ENCODE assay signal across 8 cellular contexts in the genomic region with DNA sequence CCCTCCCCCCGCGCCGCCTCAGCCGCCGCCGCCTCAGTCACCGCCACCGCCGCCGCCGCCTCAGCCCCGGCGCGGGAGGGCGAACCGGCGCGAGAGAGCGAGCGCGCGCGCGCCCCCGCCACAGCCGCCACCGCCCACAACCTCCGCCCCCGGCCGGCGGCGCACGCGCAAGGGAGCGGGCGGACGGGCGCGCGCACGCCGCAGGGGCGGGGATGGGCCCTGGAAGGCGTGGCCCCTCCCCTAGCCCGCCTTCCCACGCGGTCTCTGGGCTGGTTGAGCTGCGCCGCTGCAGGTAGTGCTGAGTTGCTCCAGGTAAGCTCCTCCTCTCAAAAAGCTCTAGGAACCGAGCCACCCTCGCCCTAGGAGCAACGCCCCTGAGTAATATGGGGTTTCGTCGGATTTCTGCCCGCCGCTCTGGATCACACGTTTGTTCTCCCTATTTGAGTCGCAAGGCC. TPM values are rescaled to one million over a fixed set of nuclear protein-coding genes. Genes with fewer than 3 reads are reported as not detected.
DNase-seq lines count a peak whose midpoint lies in the region; ATAC-seq and TF ChIP-seq lines count a peak whose summit lies in the region.

Gene TMCC1, minus strand, starts transcription at position 96 of the 455 bp plus-strand sequence.

- POLR2A ChIA-PET in GM10248 (lab: Yijun Ruan, JAX), result interaction anchor here (0.5 kb wide), 1 partner anchor 86 kb away, joined by 5 read pairs; no protein-coding TSS in a partner anchor

- H3K27me3 ChIP-seq in cardiac muscle cell (no peaks in the 10 kb centered on the region), parathyroid adenoma (ENCODE audit: control insufficient read depth, insufficient read depth, low read length) (no peaks in the 10 kb centered on the region), tibial artery (no peaks in the 10 kb centered on the region)

- H3K4me1 ChIP-seq in cardiac muscle cell (ENCODE audit: low read depth) (peaks cover 34% of the 10 kb centered on the region), parathyroid adenoma (peaks cover 2% of the 10 kb centered on the region), tibial artery (peaks cover 0 to 46% (median 22%) of the 10 kb centered on the region in 4 donors)

- DNase-seq in GM10248 (ENCODE audit: extremely low spot score) (peak; percentile 96), NCI-H1092 (lab: John Stamatoyannopoulos, UW) (peak; percentile 76), SW 1271 (lab: John Stamatoyannopoulos, UW) (peak; percentile 19 to 78), cardiac muscle cell (ENCODE audit: low read depth in 1 of 2, low spot score in 1 of 2) (peak; percentile 86 to 91), tibial artery (peak; percentile 60 to 88)
- DNase-seq in activated naive CD8-positive, alpha-beta T cell treated with anti-CD3 and anti-CD28 coated beads, Interleukin-2, amount 50 U/mL, for 16 hours (ENCODE audit: low read depth, low spot score), result peak; percentile 70

- intact Hi-C loops in tibial artery (cut with DNase I; ENCODE audit: low total_unique reads), result no loop called here

- peak within 1 kb of the TSS; percentile 92 for H3K4me2 ChIP-seq in parathyroid adenoma (ENCODE audit: low read length)

- H3K4me3 ChIP-seq in cardiac muscle cell (peak within 1 kb of the TSS; percentile 85), parathyroid adenoma (ENCODE audit: low read depth, low read length) (peak within 1 kb of the TSS; percentile 98), tibial artery (peak within 1 kb of the TSS; percentile 62 to 78)

- ATAC-seq in HG02571 (IDR thresholded peaks at IDR 0.05; ENCODE audit: unreplicated experiment), result peak; percentile 86

- H3K79me2 ChIP-seq in parathyroid adenoma, result peaks cover 17% of the 10 kb centered on the region

- peak within 1 kb of the TSS; percentile 99 for H2AFZ ChIP-seq in parathyroid adenoma

- no peak for TF ChIP-seq CTCF in GM10248 (IDR thresholded peaks at IDR 0.05; ENCODE audit: control extremely low read depth, extremely low read depth, low read depth, missing control alignments)
- TF ChIP-seq CTCF in cardiac muscle cell (IDR thresholded peaks at IDR 0.05; ENCODE audit: low read depth, low read length), result no peak
- TF ChIP-seq CTCF in parathyroid adenoma (IDR thresholded peaks at IDR 0.05), result no peak
- TF ChIP-seq CTCF in tibial artery (IDR thresholded peaks at IDR 0.05), result no peak

- H3K27ac ChIP-seq in cardiac muscle cell, result peak within 1 kb of the TSS; percentile 92
- peak within 1 kb of the TSS; percentile 95 for H3K27ac ChIP-seq in parathyroid adenoma
- H3K27ac ChIP-seq in tibial artery, result peak within 1 kb of the TSS; percentile 85 to 91

- H3K9ac ChIP-seq in parathyroid adenoma, result peak within 1 kb of the TSS; percentile 90

- H3K36me3 ChIP-seq in cardiac muscle cell (no peaks in the 10 kb centered on the region), parathyroid adenoma (ENCODE audit: control insufficient read depth, insufficient read depth, low read length) (no peaks in the 10 kb centered on the region), tibial artery (no peaks in the 10 kb centered on the region)

- CTCF ChIA-PET in GM10248 (lab: Yijun Ruan, JAX), result interaction anchor here (1.0 to 1.8 kb wide), 5 partner anchors 9 to 233 kb away, joined by 3 to 4 read pairs (median 3); no protein-coding TSS in a partner anchor

- H3K9me3 ChIP-seq in cardiac muscle cell (ENCODE audit: low read depth), result no peaks in the 10 kb centered on the region
- H3K9me3 ChIP-seq in parathyroid adenoma (ENCODE audit: control insufficient read depth, low read length), result no peaks in the 10 kb centered on the region
- H3K9me3 ChIP-seq in tibial artery, result no peaks in the 10 kb centered on the region

RNA-seq across cellular contexts. Expression of gene TMCC1, which starts in this region (rescaled TPM):
- total RNA-seq in cardiac muscle cell, result 26.9 and 29.7 TPM in 2 replicates
- 12.3 and 12.7 TPM in 2 replicates for polyA plus RNA-seq in cardiac muscle cell

Comparison
In these comparisons a context has a peak if more than half of its experiments do, and no peak if none do; other contexts are left out.
1. Peak in every context shown above with its lines: DNase-seq, ATAC-seq, H3K4me3 ChIP-seq and H3K27ac ChIP-seq.